ENCODE assay signal across 1 cellular context in the genomic region with DNA sequence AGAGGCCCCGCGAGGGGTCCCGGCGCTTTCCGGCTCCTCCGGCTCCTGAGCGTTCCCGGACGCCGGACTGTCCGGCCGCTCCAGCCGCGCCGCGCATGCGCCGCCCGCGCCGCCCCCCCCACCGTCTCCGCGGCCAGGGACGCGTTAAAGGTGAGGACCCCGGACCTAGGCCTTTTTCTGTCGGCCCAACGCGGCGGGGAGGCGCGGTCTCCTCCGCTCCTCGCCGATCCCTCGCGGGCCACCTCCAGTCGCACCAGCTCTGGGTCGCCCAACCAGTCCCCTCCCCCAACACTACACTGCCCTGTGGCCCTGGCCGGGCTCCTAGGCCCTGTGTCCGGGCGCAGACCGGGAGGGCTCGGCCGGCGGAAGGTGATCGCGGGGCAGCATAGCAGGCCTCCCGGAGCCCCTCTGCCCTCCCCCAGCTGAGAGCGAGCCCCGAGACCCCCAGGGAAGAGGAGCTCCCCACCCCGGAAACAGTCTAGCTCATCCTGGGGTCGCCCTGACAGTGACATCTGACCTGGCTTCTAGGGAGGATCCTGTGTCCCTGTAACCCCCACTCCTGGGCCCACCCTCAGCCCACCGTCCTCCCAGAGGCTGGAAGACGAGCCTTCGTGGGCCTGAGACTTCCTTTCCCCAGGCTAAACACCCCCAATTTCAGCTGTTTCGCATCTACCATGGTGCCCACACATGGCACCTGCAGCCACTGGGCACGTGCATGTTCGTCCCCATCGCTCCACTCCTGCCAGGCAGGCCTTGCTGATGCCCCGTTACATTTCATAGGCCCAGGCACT.
TF ChIP-seq lines count a peak whose summit lies in the region.

No MANE protein-coding gene starts in this region.

TF ChIP-seq in K562, 482 proteins besides CTCF, POLR2A, EP300 and RAD21 (continued from another document and continues in another):
- TF ChIP-seq, protein P1, sequence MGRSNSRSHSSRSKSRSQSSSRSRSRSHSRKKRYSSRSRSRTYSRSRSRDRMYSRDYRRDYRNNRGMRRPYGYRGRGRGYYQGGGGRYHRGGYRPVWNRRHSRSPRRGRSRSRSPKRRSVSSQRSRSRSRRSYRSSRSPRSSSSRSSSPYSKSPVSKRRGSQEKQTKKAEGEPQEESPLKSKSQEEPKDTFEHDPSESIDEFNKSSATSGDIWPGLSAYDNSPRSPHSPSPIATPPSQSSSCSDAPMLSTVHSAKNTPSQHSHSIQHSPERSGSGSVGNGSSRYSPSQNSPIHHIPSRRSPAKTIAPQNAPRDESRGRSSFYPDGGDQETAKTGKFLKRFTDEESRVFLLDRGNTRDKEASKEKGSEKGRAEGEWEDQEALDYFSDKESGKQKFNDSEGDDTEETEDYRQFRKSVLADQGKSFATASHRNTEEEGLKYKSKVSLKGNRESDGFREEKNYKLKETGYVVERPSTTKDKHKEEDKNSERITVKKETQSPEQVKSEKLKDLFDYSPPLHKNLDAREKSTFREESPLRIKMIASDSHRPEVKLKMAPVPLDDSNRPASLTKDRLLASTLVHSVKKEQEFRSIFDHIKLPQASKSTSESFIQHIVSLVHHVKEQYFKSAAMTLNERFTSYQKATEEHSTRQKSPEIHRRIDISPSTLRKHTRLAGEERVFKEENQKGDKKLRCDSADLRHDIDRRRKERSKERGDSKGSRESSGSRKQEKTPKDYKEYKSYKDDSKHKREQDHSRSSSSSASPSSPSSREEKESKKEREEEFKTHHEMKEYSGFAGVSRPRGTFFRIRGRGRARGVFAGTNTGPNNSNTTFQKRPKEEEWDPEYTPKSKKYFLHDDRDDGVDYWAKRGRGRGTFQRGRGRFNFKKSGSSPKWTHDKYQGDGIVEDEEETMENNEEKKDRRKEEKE (IDR thresholded peaks at IDR 0.05; ENCODE audit: borderline replicate concordance in 1 of 2, control insufficient read depth in 1 of 2, low read depth in 2 of 2, low read length in 1 of 2) = no peak
- TF ChIP-seq MCM7 (IDR thresholded peaks at IDR 0.05) (no peak), CBX8 (IDR thresholded peaks at IDR 0.05; ENCODE audit: borderline replicate concordance, extremely low read depth, low read depth, low read length, poor library complexity, severe bottlenecking) (no peak), TCF7L2 (IDR thresholded peaks at IDR 0.05; ENCODE audit: low read depth, low read length) (no peak), E2F6 (IDR thresholded peaks at IDR 0.05; ENCODE audit: borderline replicate concordance in 1 of 2, extremely low read depth in 1 of 2, insufficient read depth in 1 of 2, insufficient read length in 1 of 2, low read depth in 1 of 2, low read length in 1 of 2, poor library complexity in 1 of 2, severe bottlenecking in 1 of 2) (peak in 1 of 2 experiments; percentile 28), TRIM24 (IDR thresholded peaks at IDR 0.05) (no peak), MTA3 (IDR thresholded peaks at IDR 0.05; ENCODE audit: borderline replicate concordance) (0 out of 2 replicates have a peak, but pooled peaks have one; percentile 60), SUPT5H (IDR thresholded peaks at IDR 0.05) (peak; percentile 62), NUFIP1 (IDR thresholded peaks at IDR 0.05; ENCODE audit: partially characterized antibody) (no peak), PML (IDR thresholded peaks at IDR 0.05; ENCODE audit: low read length) (no peak), LCOR (CRISPR knock-in tag; IDR thresholded peaks at IDR 0.05) (no peak), ETV1 (tag; conservative IDR thresholded peaks at IDR 0.05; ENCODE audit: low read depth) (no peak), VEZF1 (CRISPR knock-in tag; IDR thresholded peaks at IDR 0.05) (peak; percentile 96), RBM17 (IDR thresholded peaks at IDR 0.05; ENCODE audit: borderline replicate concordance, low read depth, low read length) (no peak), NR4A1 (CRISPR knock-in tag; IDR thresholded peaks at IDR 0.05) (no peak), NR4A1 (tag; IDR thresholded peaks at IDR 0.05) (no peak), KDM2B (CRISPR knock-in tag; IDR thresholded peaks at IDR 0.05) (0 out of 2 replicates have a peak, but pooled peaks have one; percentile 81), GTF2E2 (tag; IDR thresholded peaks at IDR 0.05) (no peak), CHD4 (IDR thresholded peaks at IDR 0.05; ENCODE audit: insufficient read depth, insufficient replicate concordance, low read depth, low read length, poor library complexity, severe bottlenecking) (no peak), ZNF584 (CRISPR knock-in tag; IDR thresholded peaks at IDR 0.05; ENCODE audit: low read depth) (no peak), CREB3L1 (IDR thresholded peaks at IDR 0.05; ENCODE audit: borderline replicate concordance, low read depth) (no peak), SAFB (IDR thresholded peaks at IDR 0.05; ENCODE audit: borderline replicate concordance, low read depth, low read length) (no peak), HNRNPL (IDR thresholded peaks at IDR 0.05; ENCODE audit: low read depth, low read length) (no peak), SETDB1 (IDR thresholded peaks at IDR 0.05; ENCODE audit: low read length) (no peak), ZNF699 (CRISPR knock-in tag; IDR thresholded peaks at IDR 0.05; ENCODE audit: insufficient replicate concordance) (no peak), CC2D1A (IDR thresholded peaks at IDR 0.05) (no peak), CBX1 (IDR thresholded peaks at IDR 0.05; ENCODE audit: low read depth) (no peak), NFIX (CRISPR knock-in tag; IDR thresholded peaks at IDR 0.05; ENCODE audit: low read depth) (no peak), MEIS2 (IDR thresholded peaks at IDR 0.05; ENCODE audit: partially characterized antibody) (peak; percentile 76), PPARD (CRISPR knock-in tag; IDR thresholded peaks at IDR 0.05) (no peak), HMGXB4 (CRISPR knock-in tag; IDR thresholded peaks at IDR 0.05) (no peak), TEAD2 (tag; IDR thresholded peaks at IDR 0.05) (no peak), MXI1 (IDR thresholded peaks at IDR 0.05; ENCODE audit: low read depth, low read length) (no peak), ZNF124 (CRISPR knock-in tag; IDR thresholded peaks at IDR 0.05) (no peak), MCM5 (IDR thresholded peaks at IDR 0.05; ENCODE audit: low read depth) (no peak), HNRNPK (IDR thresholded peaks at IDR 0.05; ENCODE audit: low read depth, low read length, poor library complexity, severe bottlenecking) (no peak), FOXM1 (IDR thresholded peaks at IDR 0.05; ENCODE audit: low read depth) (no peak), FOXM1 (CRISPR knock-in tag; IDR thresholded peaks at IDR 0.05; ENCODE audit: low read depth) (no peak), MYC (IDR thresholded peaks at IDR 0.05; ENCODE audit: low read depth, low read length) (peak; percentile 42; the same call in 1 of the 2 replicates), MYC (CRISPR knock-in tag; IDR thresholded peaks at IDR 0.05; ENCODE audit: borderline replicate concordance, low read depth) (no peak), ARID2 (IDR thresholded peaks at IDR 0.05) (no peak)
- TF ChIP-seq, protein P2, sequence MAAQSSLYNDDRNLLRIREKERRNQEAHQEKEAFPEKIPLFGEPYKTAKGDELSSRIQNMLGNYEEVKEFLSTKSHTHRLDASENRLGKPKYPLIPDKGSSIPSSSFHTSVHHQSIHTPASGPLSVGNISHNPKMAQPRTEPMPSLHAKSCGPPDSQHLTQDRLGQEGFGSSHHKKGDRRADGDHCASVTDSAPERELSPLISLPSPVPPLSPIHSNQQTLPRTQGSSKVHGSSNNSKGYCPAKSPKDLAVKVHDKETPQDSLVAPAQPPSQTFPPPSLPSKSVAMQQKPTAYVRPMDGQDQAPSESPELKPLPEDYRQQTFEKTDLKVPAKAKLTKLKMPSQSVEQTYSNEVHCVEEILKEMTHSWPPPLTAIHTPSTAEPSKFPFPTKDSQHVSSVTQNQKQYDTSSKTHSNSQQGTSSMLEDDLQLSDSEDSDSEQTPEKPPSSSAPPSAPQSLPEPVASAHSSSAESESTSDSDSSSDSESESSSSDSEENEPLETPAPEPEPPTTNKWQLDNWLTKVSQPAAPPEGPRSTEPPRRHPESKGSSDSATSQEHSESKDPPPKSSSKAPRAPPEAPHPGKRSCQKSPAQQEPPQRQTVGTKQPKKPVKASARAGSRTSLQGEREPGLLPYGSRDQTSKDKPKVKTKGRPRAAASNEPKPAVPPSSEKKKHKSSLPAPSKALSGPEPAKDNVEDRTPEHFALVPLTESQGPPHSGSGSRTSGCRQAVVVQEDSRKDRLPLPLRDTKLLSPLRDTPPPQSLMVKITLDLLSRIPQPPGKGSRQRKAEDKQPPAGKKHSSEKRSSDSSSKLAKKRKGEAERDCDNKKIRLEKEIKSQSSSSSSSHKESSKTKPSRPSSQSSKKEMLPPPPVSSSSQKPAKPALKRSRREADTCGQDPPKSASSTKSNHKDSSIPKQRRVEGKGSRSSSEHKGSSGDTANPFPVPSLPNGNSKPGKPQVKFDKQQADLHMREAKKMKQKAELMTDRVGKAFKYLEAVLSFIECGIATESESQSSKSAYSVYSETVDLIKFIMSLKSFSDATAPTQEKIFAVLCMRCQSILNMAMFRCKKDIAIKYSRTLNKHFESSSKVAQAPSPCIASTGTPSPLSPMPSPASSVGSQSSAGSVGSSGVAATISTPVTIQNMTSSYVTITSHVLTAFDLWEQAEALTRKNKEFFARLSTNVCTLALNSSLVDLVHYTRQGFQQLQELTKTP (IDR thresholded peaks at IDR 0.05; ENCODE audit: low read depth in 1 of 2, partially characterized antibody in 2 of 2) = no peak
- TF ChIP-seq, protein P3, sequence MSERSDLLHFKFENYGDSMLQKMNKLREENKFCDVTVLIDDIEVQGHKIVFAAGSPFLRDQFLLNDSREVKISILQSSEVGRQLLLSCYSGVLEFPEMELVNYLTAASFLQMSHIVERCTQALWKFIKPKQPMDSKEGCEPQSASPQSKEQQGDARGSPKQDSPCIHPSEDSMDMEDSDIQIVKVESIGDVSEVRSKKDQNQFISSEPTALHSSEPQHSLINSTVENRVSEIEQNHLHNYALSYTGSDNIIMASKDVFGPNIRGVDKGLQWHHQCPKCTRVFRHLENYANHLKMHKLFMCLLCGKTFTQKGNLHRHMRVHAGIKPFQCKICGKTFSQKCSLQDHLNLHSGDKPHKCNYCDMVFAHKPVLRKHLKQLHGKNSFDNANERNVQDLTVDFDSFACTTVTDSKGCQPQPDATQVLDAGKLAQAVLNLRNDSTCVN (CRISPR knock-in tag; IDR thresholded peaks at IDR 0.05) = no peak; the same call in 1 of the 2 replicates
- TF ChIP-seq, protein P4, sequence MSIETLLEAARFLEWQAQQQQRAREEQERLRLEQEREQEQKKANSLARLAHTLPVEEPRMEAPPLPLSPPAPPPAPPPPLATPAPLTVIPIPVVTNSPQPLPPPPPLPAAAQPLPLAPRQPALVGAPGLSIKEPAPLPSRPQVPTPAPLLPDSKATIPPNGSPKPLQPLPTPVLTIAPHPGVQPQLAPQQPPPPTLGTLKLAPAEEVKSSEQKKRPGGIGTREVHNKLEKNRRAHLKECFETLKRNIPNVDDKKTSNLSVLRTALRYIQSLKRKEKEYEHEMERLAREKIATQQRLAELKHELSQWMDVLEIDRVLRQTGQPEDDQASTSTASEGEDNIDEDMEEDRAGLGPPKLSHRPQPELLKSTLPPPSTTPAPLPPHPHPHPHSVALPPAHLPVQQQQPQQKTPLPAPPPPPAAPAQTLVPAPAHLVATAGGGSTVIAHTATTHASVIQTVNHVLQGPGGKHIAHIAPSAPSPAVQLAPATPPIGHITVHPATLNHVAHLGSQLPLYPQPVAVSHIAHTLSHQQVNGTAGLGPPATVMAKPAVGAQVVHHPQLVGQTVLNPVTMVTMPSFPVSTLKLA (conservative IDR thresholded peaks at IDR 0.05) = no peak
- TF ChIP-seq, protein P5, sequence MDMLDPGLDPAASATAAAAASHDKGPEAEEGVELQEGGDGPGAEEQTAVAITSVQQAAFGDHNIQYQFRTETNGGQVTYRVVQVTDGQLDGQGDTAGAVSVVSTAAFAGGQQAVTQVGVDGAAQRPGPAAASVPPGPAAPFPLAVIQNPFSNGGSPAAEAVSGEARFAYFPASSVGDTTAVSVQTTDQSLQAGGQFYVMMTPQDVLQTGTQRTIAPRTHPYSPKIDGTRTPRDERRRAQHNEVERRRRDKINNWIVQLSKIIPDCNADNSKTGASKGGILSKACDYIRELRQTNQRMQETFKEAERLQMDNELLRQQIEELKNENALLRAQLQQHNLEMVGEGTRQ (CRISPR knock-in tag; IDR thresholded peaks at IDR 0.05) = no peak
